In the genomic region with DNA sequence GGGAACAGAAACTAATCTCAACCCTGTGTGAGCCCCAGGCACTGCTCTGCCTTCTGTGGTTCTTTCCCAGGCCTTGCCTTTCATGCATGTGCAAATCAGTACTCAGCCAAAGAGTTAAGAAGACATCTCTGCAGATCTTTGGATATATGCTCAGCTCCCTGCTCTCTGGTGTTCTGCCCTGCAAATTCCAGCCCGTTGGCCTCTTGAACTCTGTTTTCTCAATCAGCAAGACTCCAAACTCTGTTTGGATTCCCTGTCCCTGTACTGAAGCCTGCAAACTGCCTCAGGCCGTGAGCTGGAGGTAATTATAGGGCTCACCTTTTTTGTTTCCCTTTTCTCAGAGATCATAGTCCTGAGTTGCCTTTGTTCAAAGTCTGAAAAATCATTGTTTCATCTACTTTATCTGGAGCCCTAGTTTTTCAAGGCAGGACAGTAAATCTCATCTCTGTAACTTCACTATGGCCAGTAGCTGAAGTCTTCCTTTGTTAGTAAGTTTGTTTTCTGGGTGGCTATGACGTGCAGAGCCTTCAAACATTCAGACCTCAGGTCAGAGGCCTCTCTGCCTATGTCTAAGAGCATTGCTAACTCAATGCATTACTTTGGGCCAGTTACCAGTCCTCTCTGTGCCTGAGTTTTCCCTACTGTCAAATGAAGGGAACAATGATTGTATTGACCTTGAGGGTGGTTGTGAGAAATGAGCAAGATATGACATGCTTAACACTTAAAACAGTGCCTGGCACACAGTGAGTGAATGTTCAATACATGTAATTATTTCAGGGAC, we compare ENCODE assay signal across 21 cellular contexts. TPM values are rescaled to one million over a fixed set of nuclear protein-coding genes. Genes with fewer than 3 reads are reported as not detected.
DNase-seq lines count a peak whose midpoint lies in the region; ATAC-seq and TF ChIP-seq lines count a peak whose summit lies in the region.
"Had no signal": no experiment of that assay in that cellular context is flagged by ENCODE, and none has a peak within 500 bp of the region (broad histone marks: within the 10 kb centered on the region; RNA-seq: fewer than 3 reads in every experiment).

No MANE protein-coding gene starts in this region.

- H3K4me1 Mint-ChIP-seq in progenitor cell of endocrine pancreas (ENCODE audit: low read depth), result peaks cover 10% of the 10 kb centered on the region

- dilution Hi-C loops in IMR-90 (cut with HindIII; ENCODE audit: low sequenced_read_pairs, unreplicated experiment), result no loop called here

- no peak for TF ChIP-seq RAD21 in IMR-90 (IDR thresholded peaks at IDR 0.05; ENCODE audit: low read length)

- H2BK20ac ChIP-seq in IMR-90 (ENCODE audit: low read depth, low read length), result no peak overlapping the region

- no peak overlapping the region for H3K56ac ChIP-seq in IMR-90 (ENCODE audit: extremely low read depth, insufficient read depth, low read length)

- peaks cover 15% of the 10 kb centered on the region for H3K9me3 Mint-ChIP-seq in progenitor cell of endocrine pancreas (ENCODE audit: low read depth)

- no peak overlapping the region for H2AFZ ChIP-seq in IMR-90 (replicated peaks; ENCODE audit: low read length, poor library complexity)
- H2AFZ ChIP-seq in MM.1S (ENCODE audit: low read length), result no peak overlapping the region

- H2AK9ac ChIP-seq in IMR-90 (replicated peaks; ENCODE audit: low read depth, low read length, poor library complexity), result no peak overlapping the region

- whole genome bisulfite sequencing in IMR-90 (ENCODE audit: extremely low coverage in 2 of 2, insufficient read length in 1 of 2), 2 experiments, result 20% methylated on average over 1 of the region's 3 CpGs; no CpG with 5 or more reads in 1 of the 2 experiments

- intact Hi-C loops in IMR-90 (cut with micrococcal nuclease), result no loop called here
- intact Hi-C loops in Panc1 (cut with micrococcal nuclease; ENCODE audit: unreplicated experiment), result no loop called here

- peak overlapping the region; percentile 66; the same call in 1 of the 2 replicates for H3K23ac ChIP-seq in IMR-90 (ENCODE audit: low read depth, low read length)

- no peak overlapping the region for H3K4me3 Mint-ChIP-seq in progenitor cell of endocrine pancreas (ENCODE audit: low read depth)
- H3K4me3 Mint-ChIP-seq: activated CD8-positive, alpha-beta T cell treated with anti-CD3 and anti-CD28 coated beads for 36 hours; T-helper 17 cell had no signal

- no peaks in the 10 kb centered on the region for H3K9me2 ChIP-seq in MM.1S (replicated peaks; ENCODE audit: insufficient read depth, low read length)

- ATAC-seq in IMR-90 (ENCODE audit: low read depth), result peak; percentile 59
- ATAC-seq in Panc1, result peak; percentile 48; the same call in 1 of the 2 replicates
- no peak for ATAC-seq in GM19455 (IDR thresholded peaks at IDR 0.05; ENCODE audit: unreplicated experiment)
- ATAC-seq: activated CD8-positive, alpha-beta T cell treated with anti-CD3 and anti-CD28 coated beads for 36 hours; gastroesophageal sphincter; left ventricle myocardium superior; pancreas; T-helper 17 cell had no signal

- H4K8ac ChIP-seq in IMR-90 (ENCODE audit: low read depth in 2 of 2, low read length in 2 of 2), result no peak overlapping the region

- H3K9ac ChIP-seq in IMR-90 (ENCODE audit: low read depth, low read length) (no peak overlapping the region), MM.1S (ENCODE audit: low read length) (no peak overlapping the region)

- no peak overlapping the region for H3K4me3 ChIP-seq in IMR-90 (ENCODE audit: insufficient read depth, low read depth, low read length)
- H3K4me3 ChIP-seq in Panc1 (ENCODE audit: low read depth in 2 of 2, low read length in 2 of 2), result no peak overlapping the region
- H3K4me3 ChIP-seq in fibroblast of villous mesenchyme (ENCODE audit: low read depth, low read length), result no peak overlapping the region
- no peak overlapping the region for H3K4me3 ChIP-seq in MM.1S (ENCODE audit: low read length)
- H3K4me3 ChIP-seq: gastroesophageal sphincter, pancreas had no signal

- no peak overlapping the region for H2BK5ac ChIP-seq in IMR-90 (ENCODE audit: low read depth, low read length, poor library complexity, severe bottlenecking)

- H3K27me3 ChIP-seq in IMR-90 (ENCODE audit: control insufficient read depth, insufficient read depth, low read length) (peaks cover 22% of the 10 kb centered on the region), Panc1 (ENCODE audit: control insufficient read depth, insufficient read depth, low read length) (no peaks in the 10 kb centered on the region), MM.1S (replicated peaks; ENCODE audit: insufficient read depth, low read length) (no peaks in the 10 kb centered on the region; the same call in 1 of the 2 replicates)
- H3K27me3 ChIP-seq: pancreas had no signal

- no peaks in the 10 kb centered on the region for H3K9me1 ChIP-seq in IMR-90 (ENCODE audit: insufficient read depth, low read length)

- H3K27ac ChIP-seq in IMR-90 (ENCODE audit: insufficient read depth, low read length), result no peak overlapping the region
- no peak overlapping the region for H3K27ac ChIP-seq in Panc1 (ENCODE audit: low read length)
- no peak overlapping the region for H3K27ac ChIP-seq in MM.1S (ENCODE audit: low read length)
- H3K27ac ChIP-seq: gastroesophageal sphincter, pancreas had no signal

- BruUV-seq in IMR-90 (replicated peaks; lab: Mats Ljungman, UMichigan), result no TSS peak
- BruUV-seq in Panc1 (replicated peaks; lab: Mats Ljungman, UMichigan), result no TSS peak

- DNase-seq in IMR-90, result no peak
- no peak for DNase-seq in Panc1 (ENCODE audit: low read depth, low spot score)
- peak; percentile 37 for DNase-seq in fibroblast of villous mesenchyme (ENCODE audit: low read depth)
- DNase-seq in progenitor cell of endocrine pancreas (ENCODE audit: low spot score, unreplicated experiment), result no peak
- DNase-seq in MM.1S, result no peak
- DNase-seq in stimulated activated CD4-positive, alpha-beta T cell treated with anti-CD3 and anti-CD28 coated beads, Interleukin-4, amount 100 ng/mL, for 1 hour, result no peak
- DNase-seq: activated CD4-positive, CD25-positive, alpha-beta regulatory T cell; activated CD8-positive, alpha-beta T cell treated with anti-CD3 and anti-CD28 coated beads for 36 hours; activated naive CD4-positive, alpha-beta T cell treated with anti-CD3 and anti-CD28 coated beads, Interleukin-2, amount 50 U/mL, for 16 hours; activated T-cell treated with anti-CD3 and anti-CD28 coated beads, Interleukin-2, amount 50 U/mL, for 48 hours; AML-193; COR-L47; cortex of kidney; left ventricle myocardium superior; NCI-H187 treated with DMSO at 0.1 percent for 48 hours; NCI-H510A treated with DMSO at 0.1 percent for 48 hours; pancreas; stimulated activated CD4-positive, alpha-beta T cell treated with anti-CD3 and anti-CD28 coated beads, Interleukin-2, amount 100 ng/mL, for 48 hours; T-helper 17 cell had no signal

- no peak overlapping the region for H3K18ac ChIP-seq in IMR-90 (ENCODE audit: low read depth, low read length)

- no peaks in the 10 kb centered on the region for H3F3A ChIP-seq in MM.1S (ENCODE audit: insufficient read depth, low read length)

- no peaks in the 10 kb centered on the region for H3K79me2 ChIP-seq in MM.1S (ENCODE audit: low read length)

- POLR2A ChIA-PET in IMR-90 (lab: Charles Lee; ENCODE audit: unreplicated experiment), result no interaction called here
- POLR2A ChIA-PET in Panc1 (lab: Charles Lee), result no interaction called here

- TF ChIP-seq POLR2A in IMR-90 (IDR thresholded peaks at IDR 0.05; ENCODE audit: low read depth, low read length), result no peak

- no peak overlapping the region for H2BK15ac ChIP-seq in IMR-90 (ENCODE audit: low read depth, low read length)

- H4K5ac ChIP-seq in IMR-90 (ENCODE audit: low read depth, low read length), result no peak overlapping the region

- CTCF ChIA-PET in IMR-90 (lab: Yijun Ruan, JAX) (no interaction called here), Panc1 (lab: Charles Lee) (no interaction called here)

- peaks cover 10% of the 10 kb centered on the region for H3K9me3 ChIP-seq in IMR-90 (ENCODE audit: control insufficient read depth, insufficient read depth, low read length)
- H3K9me3 ChIP-seq in Panc1 (ENCODE audit: control insufficient read depth, insufficient read depth, low read depth, low read length), result peaks cover 3% of the 10 kb centered on the region; the same call in 1 of the 2 replicates
- H3K9me3 ChIP-seq in MM.1S (replicated peaks; ENCODE audit: insufficient read depth, low read length), result no peaks in the 10 kb centered on the region
- H3K9me3 ChIP-seq: pancreas had no signal

- no peak for TF ChIP-seq CTCF in IMR-90 (conservative IDR thresholded peaks at IDR 0.05; ENCODE audit: low read depth, low read length)
- TF ChIP-seq CTCF in Panc1 (IDR thresholded peaks at IDR 0.05), result no peak
- no peak for TF ChIP-seq CTCF in fibroblast of villous mesenchyme (IDR thresholded peaks at IDR 0.05; ENCODE audit: insufficient read depth, low read depth, low read length)
- no peak for TF ChIP-seq CTCF in progenitor cell of endocrine pancreas (IDR thresholded peaks at IDR 0.05; ENCODE audit: unreplicated experiment)
- TF ChIP-seq CTCF in MM.1S (IDR thresholded peaks at IDR 0.05; ENCODE audit: low read length), result no peak

- H3K79me1 ChIP-seq in IMR-90 (ENCODE audit: low read depth in 1 of 2, low read length in 2 of 2), result no peaks in the 10 kb centered on the region

- no peak overlapping the region for H4K91ac ChIP-seq in IMR-90 (ENCODE audit: insufficient read depth, low read depth, low read length)

- H4K20me1 ChIP-seq in IMR-90 (ENCODE audit: insufficient read depth, low read length) (no peaks in the 10 kb centered on the region), MM.1S (ENCODE audit: insufficient read depth, low read length) (no peaks in the 10 kb centered on the region)

- H3K27ac Mint-ChIP-seq in progenitor cell of endocrine pancreas, result peak overlapping the region; percentile 51
- H3K27ac Mint-ChIP-seq: activated CD8-positive, alpha-beta T cell treated with anti-CD3 and anti-CD28 coated beads for 36 hours; T-helper 17 cell had no signal

- peaks cover 11% of the 10 kb centered on the region for H3K27me3 Mint-ChIP-seq in progenitor cell of endocrine pancreas

- H2BK120ac ChIP-seq in IMR-90 (ENCODE audit: low read depth, low read length), result no peak overlapping the region

- H3K36me3 ChIP-seq in IMR-90 (ENCODE audit: control insufficient read depth, insufficient read depth, low read length) (no peaks in the 10 kb centered on the region), Panc1 (ENCODE audit: control insufficient read depth, insufficient read depth, low read length) (no peaks in the 10 kb centered on the region), MM.1S (replicated peaks; ENCODE audit: insufficient read depth, low read length) (no peaks in the 10 kb centered on the region)
- H3K36me3 ChIP-seq: gastroesophageal sphincter, pancreas had no signal

- in situ Hi-C loops in IMR-90 (cut with MboI; ENCODE audit: low sequenced_read_pairs) (no loop called here), Panc1 (cut with HindIII; ENCODE audit: low pct_unique_long_range_greater_than_20kb, low sequenced_read_pairs) (no loop called here)

- H3K4me1 ChIP-seq in IMR-90 (ENCODE audit: control insufficient read depth, insufficient read depth, low read length), result no peaks in the 10 kb centered on the region
- H3K4me1 ChIP-seq in Panc1 (ENCODE audit: control insufficient read depth, insufficient read depth, low read length), result no peaks in the 10 kb centered on the region
- H3K4me1 ChIP-seq in MM.1S (ENCODE audit: low read length), result no peaks in the 10 kb centered on the region
- H3K4me1 ChIP-seq: pancreas had no signal

- no peak overlapping the region for H2AK5ac ChIP-seq in IMR-90 (ENCODE audit: low read depth, low read length)

- H3K4me2 ChIP-seq in IMR-90 (ENCODE audit: low read depth, low read length) (no peak overlapping the region), MM.1S (ENCODE audit: low read depth, low read length) (no peak overlapping the region)

- no peak overlapping the region for H3K4ac ChIP-seq in IMR-90 (ENCODE audit: low read depth, low read length)

- no peak overlapping the region for H3K14ac ChIP-seq in IMR-90 (replicated peaks; ENCODE audit: low read depth, low read length)

- peaks cover 1% of the 10 kb centered on the region for H3K36me3 Mint-ChIP-seq in progenitor cell of endocrine pancreas (ENCODE audit: insufficient read depth)

RNA-seq across cellular contexts. Expression of gene MDFI, which starts 15.9 kb away (rescaled TPM):
- total RNA-seq in IMR-90 (2012; rRNA removed) (0.18 and 0.28 TPM in 2 replicates), Panc1 (2021; ENCODE audit: unreplicated experiment) (0.54 TPM), fibroblast of villous mesenchyme (not detected in 2 replicates), progenitor cell of endocrine pancreas (48.3 and 59.4 TPM in 2 replicates)
- 0.29 and 0.36 TPM in 2 replicates for polyA plus RNA-seq in IMR-90 (2012; rRNA removed)
- polyA plus RNA-seq in IMR-90 (2012; cell fraction: cytosol; rRNA removed), result 0.21 and 0.36 TPM in 2 replicates
- polyA plus RNA-seq in IMR-90 (2012; cell fraction: nucleus; rRNA removed; ENCODE audit: low replicate concordance), result 0.08 and 0.32 TPM in 2 replicates
- polyA plus RNA-seq in Panc1 (2012; ENCODE audit: insufficient read length), result 0.33 TPM
- total RNA-seq: activated CD8-positive, alpha-beta T cell treated with anti-CD3 and anti-CD28 coated beads for 36 hours; T-helper 17 cell had no signal

Comparison
In these comparisons a context has a peak if more than half of its experiments do, and no peak if none do; other contexts are left out.
1. RNA of gene MDFI, which starts 15.9 kb away (total RNA-seq): 48.3 to 59.4 TPM in progenitor cell of endocrine pancreas; 0.54 TPM in Panc1 (single experiment), 0.18 to 0.28 TPM in IMR-90 and not detected in fibroblast of villous mesenchyme; every median in the first group is over 10 times any median in the second.